In genomic region chr3:172329070-172329469, GRCh38 we compare ENCODE assay signal across 21 cellular contexts.
DNase-seq lines count a peak whose midpoint lies in the region; ATAC-seq and TF ChIP-seq lines count a peak whose summit lies in the region.
"Had no signal": no experiment of that assay in that cellular context is flagged by ENCODE, and none has a peak within 500 bp of the region (broad histone marks: within the 10 kb centered on the region; RNA-seq: fewer than 3 reads in every experiment).

No MANE protein-coding gene starts in this region.

- no peak overlapping the region for H3K4ac ChIP-seq in mesendoderm (ENCODE audit: low read depth, low read length)

- H3K18ac ChIP-seq in mesendoderm (ENCODE audit: low read length): no peak overlapping the region

- H3K4me3 Mint-ChIP-seq in CD4-positive, alpha-beta T cell: no peak overlapping the region
- H3K4me3 Mint-ChIP-seq in WTC11: no peak overlapping the region
- H3K4me3 Mint-ChIP-seq: activated CD4-positive, alpha-beta memory T cell treated with anti-CD3 and anti-CD28 coated beads, Interleukin-2, amount 10 ng/mL, durations not matched to agents 7 days and 5 days; activated naive CD4-positive, alpha-beta T cell treated with anti-CD3 and anti-CD28 coated beads for 36 hours; stimulated activated naive CD8-positive, alpha-beta T cell treated with anti-CD3 and anti-CD28 coated beads, Interleukin-15, Interleukin-2, amounts not matched to agents 100 ng/mL and 50 ng/mL, for 24 hours; T-helper 17 cell had no signal

- H3K56ac ChIP-seq in mesendoderm (ENCODE audit: low read length): no peak overlapping the region

- ATAC-seq in CD4-positive, alpha-beta T cell (ENCODE audit: poor library complexity): no peak
- ATAC-seq in WTC11 (peak; percentile 82), upper lobe of left lung (ENCODE audit: low FRiP score in 2 of 2) (no peak)
- ATAC-seq: lower lobe of right lung, T-helper 17 cell had no signal

- H3K27ac ChIP-seq in CD4-positive, alpha-beta T cell (ENCODE audit: low read depth, low read length): no peak overlapping the region
- no peak overlapping the region for H3K27ac ChIP-seq in mesendoderm (ENCODE audit: low read depth, low read length)
- H3K27ac ChIP-seq in upper lobe of left lung: no peak overlapping the region
- no peak overlapping the region for H3K27ac ChIP-seq in suprapubic skin
- H3K27ac ChIP-seq: lower lobe of right lung, parathyroid adenoma had no signal

- no peaks in the 10 kb centered on the region for H3K79me2 ChIP-seq in mesendoderm (ENCODE audit: control insufficient read depth, insufficient read depth, low read length)
- H3K79me2 ChIP-seq: parathyroid adenoma had no signal

- H2BK5ac ChIP-seq in mesendoderm (ENCODE audit: low read length): no peak overlapping the region

- no CpG with 5 or more reads among the region's 2 CpGs for WGBS in mesendoderm (ENCODE audit: extremely low coverage, insufficient coverage, low lambda C conversion rate)
- 92 to 100% methylated on average over 2 of the region's 2 CpGs for WGBS in upper lobe of left lung, 2 donors
- WGBS in suprapubic skin: 92% methylated on average over 2 of the region's 2 CpGs

- peaks cover 6% of the 10 kb centered on the region for H3K4me1 Mint-ChIP-seq in CD4-positive, alpha-beta T cell (ENCODE audit: low read depth)
- H3K4me1 Mint-ChIP-seq in WTC11: no peaks in the 10 kb centered on the region

- no peaks in the 10 kb centered on the region for H3K9me3 Mint-ChIP-seq in CD4-positive, alpha-beta T cell
- no peaks in the 10 kb centered on the region for H3K9me3 Mint-ChIP-seq in WTC11
- H3K9me3 Mint-ChIP-seq: activated CD4-positive, alpha-beta memory T cell treated with anti-CD3 and anti-CD28 coated beads, Interleukin-2, amount 10 ng/mL, durations not matched to agents 7 days and 5 days; activated naive CD4-positive, alpha-beta T cell treated with anti-CD3 and anti-CD28 coated beads for 36 hours; stimulated activated naive CD8-positive, alpha-beta T cell treated with anti-CD3 and anti-CD28 coated beads, Interleukin-15, Interleukin-2, amounts not matched to agents 100 ng/mL and 50 ng/mL, for 24 hours had no signal

- H2BK120ac ChIP-seq in mesendoderm (ENCODE audit: low read depth, low read length): no peak overlapping the region

- no peaks in the 10 kb centered on the region for H3K27me3 ChIP-seq in CD4-positive, alpha-beta T cell (ENCODE audit: control insufficient read depth, insufficient read depth, low read length)
- no peaks in the 10 kb centered on the region for H3K27me3 ChIP-seq in mesendoderm (ENCODE audit: insufficient read depth, low read length, poor library complexity)
- no peaks in the 10 kb centered on the region for H3K27me3 ChIP-seq in upper lobe of left lung
- H3K27me3 ChIP-seq in suprapubic skin: no peaks in the 10 kb centered on the region
- H3K27me3 ChIP-seq: ascending aorta had no signal

- H3K4me1 ChIP-seq in mesendoderm (ENCODE audit: control insufficient read depth, low read depth, low read length) (no peaks in the 10 kb centered on the region), upper lobe of left lung (peaks cover 0 to 12% (median 0%) of the 10 kb centered on the region in 4 donors), suprapubic skin (peaks cover 9% of the 10 kb centered on the region)
- H3K4me1 ChIP-seq: lower lobe of right lung, parathyroid adenoma had no signal

- H3K36me3 ChIP-seq in mesendoderm (ENCODE audit: control insufficient read depth, insufficient read depth, low read length) (peaks cover 14% of the 10 kb centered on the region), upper lobe of left lung (peaks cover 0 to 88% (median 44%) of the 10 kb centered on the region in 4 donors), suprapubic skin (peaks cover 42% of the 10 kb centered on the region)

- intact Hi-C loops in CD4-positive, alpha-beta T cell (cut with DNase I, micrococcal nuclease): no loop called here

- H2AK5ac ChIP-seq in mesendoderm (ENCODE audit: low read length): no peak overlapping the region

- TF ChIP-seq EP300 in upper lobe of left lung (IDR thresholded peaks at IDR 0.05) (no peak), suprapubic skin (IDR thresholded peaks at IDR 0.05) (no peak)

- no peak overlapping the region for H3K9ac ChIP-seq in mesendoderm (ENCODE audit: low read length)
- H3K9ac ChIP-seq: parathyroid adenoma had no signal

- H3K79me1 ChIP-seq in mesendoderm (ENCODE audit: low read length): no peaks in the 10 kb centered on the region

- H4K5ac ChIP-seq in mesendoderm (ENCODE audit: low read length): no peak overlapping the region

- H2BK15ac ChIP-seq in mesendoderm (replicated peaks; ENCODE audit: low read depth): no peak overlapping the region

- H4K8ac ChIP-seq in mesendoderm (ENCODE audit: low read depth, low read length): no peak overlapping the region

- no peak overlapping the region for H3K4me3 ChIP-seq in mesendoderm (ENCODE audit: low read length)
- no peak overlapping the region for H3K4me3 ChIP-seq in upper lobe of left lung
- H3K4me3 ChIP-seq in suprapubic skin: no peak overlapping the region
- H3K4me3 ChIP-seq: ascending aorta, lower lobe of right lung had no signal

- CTCF ChIA-PET in CD4-positive, alpha-beta T cell (lab: Charles Lee): no interaction called here
- CTCF ChIA-PET in WTC11 (lab: Charles Lee): interaction anchor here (0.5 to 2.7 kb wide), 16 partner anchors 8 to 421 kb away, joined by 3 to 15 read pairs (median 4); partner anchors contain the start of gene ECT2

- H3K27ac Mint-ChIP-seq in CD4-positive, alpha-beta T cell: peak overlapping the region; percentile 35
- H3K27ac Mint-ChIP-seq in WTC11: peak overlapping the region; percentile 87
- H3K27ac Mint-ChIP-seq: activated CD4-positive, alpha-beta memory T cell treated with anti-CD3 and anti-CD28 coated beads, Interleukin-2, amount 10 ng/mL, durations not matched to agents 7 days and 5 days; activated naive CD4-positive, alpha-beta T cell treated with anti-CD3 and anti-CD28 coated beads for 36 hours; stimulated activated naive CD8-positive, alpha-beta T cell treated with anti-CD3 and anti-CD28 coated beads, Interleukin-15, Interleukin-2, amounts not matched to agents 100 ng/mL and 50 ng/mL, for 24 hours had no signal

- peaks cover 35% of the 10 kb centered on the region for H3K36me3 Mint-ChIP-seq in CD4-positive, alpha-beta T cell (ENCODE audit: low read depth)
- H3K36me3 Mint-ChIP-seq in WTC11: peaks cover 57% of the 10 kb centered on the region

- POLR2A ChIA-PET in CD4-positive, alpha-beta T cell (lab: Charles Lee): no interaction called here
- POLR2A ChIA-PET in WTC11 (lab: Charles Lee): interaction anchor here (0.5 kb wide), 1 partner anchor 180 kb away, joined by 5 read pairs; no protein-coding TSS in a partner anchor

- no peak for TF ChIP-seq CTCF in CD4-positive, alpha-beta T cell (IDR thresholded peaks at IDR 0.05)
- TF ChIP-seq CTCF in GM12872 (IDR thresholded peaks at IDR 0.05; ENCODE audit: insufficient read depth, low read depth, low read length): peak; percentile 12; the same call in 1 of the 3 replicates
- TF ChIP-seq CTCF in WTC11 (IDR thresholded peaks at IDR 0.05): no peak
- TF ChIP-seq CTCF in upper lobe of left lung (IDR thresholded peaks at IDR 0.05): no peak
- no peak for TF ChIP-seq CTCF in suprapubic skin (IDR thresholded peaks at IDR 0.05)

- H3K4me2 ChIP-seq in mesendoderm (ENCODE audit: low read length): no peak overlapping the region

- TF ChIP-seq POLR2A in upper lobe of left lung (IDR thresholded peaks at IDR 0.05) (no peak), suprapubic skin (IDR thresholded peaks at IDR 0.05) (no peak)

- no peaks in the 10 kb centered on the region for H3K9me3 ChIP-seq in CD4-positive, alpha-beta T cell (ENCODE audit: control insufficient read depth, low read length)
- no peaks in the 10 kb centered on the region for H3K9me3 ChIP-seq in upper lobe of left lung
- H3K9me3 ChIP-seq in suprapubic skin: no peaks in the 10 kb centered on the region
- H3K9me3 ChIP-seq: ascending aorta, lower lobe of right lung had no signal

- H3K23ac ChIP-seq in mesendoderm (ENCODE audit: low read length): no peak overlapping the region

- no peak for DNase-seq in CD4-positive, alpha-beta T cell
- DNase-seq in WTC11 (ENCODE audit: low spot score): no peak
- DNase-seq in mesendoderm: peak; percentile 68
- no peak for DNase-seq in DMS153 treated with DMSO at 0.1 percent for 48 hours (lab: John Stamatoyannopoulos, UW; ENCODE audit: unreplicated experiment)
- no peak for DNase-seq in upper lobe of left lung
- DNase-seq in suprapubic skin (ENCODE audit: low spot score in 2 of 2): no peak
- DNase-seq: activated CD4-positive, alpha-beta memory T cell treated with anti-CD3 and anti-CD28 coated beads, Interleukin-2, amount 10 ng/mL, durations not matched to agents 7 days and 5 days; activated naive CD4-positive, alpha-beta T cell treated with anti-CD3 and anti-CD28 coated beads for 36 hours; activated T-cell treated with anti-CD3 and anti-CD28 coated beads, Interleukin-2, amount 50 U/mL, for 1 hour; AML-193; islet precursor cell; lower lobe of right lung; NCI-H1930; NCI-H510A; SIG-M5; T-helper 17 cell; trophoblast cell had no signal

- no peaks in the 10 kb centered on the region for H3K27me3 Mint-ChIP-seq in CD4-positive, alpha-beta T cell
- no peaks in the 10 kb centered on the region for H3K27me3 Mint-ChIP-seq in WTC11 (ENCODE audit: low read depth)
- H3K27me3 Mint-ChIP-seq: activated CD4-positive, alpha-beta memory T cell treated with anti-CD3 and anti-CD28 coated beads, Interleukin-2, amount 10 ng/mL, durations not matched to agents 7 days and 5 days; stimulated activated naive CD8-positive, alpha-beta T cell treated with anti-CD3 and anti-CD28 coated beads, Interleukin-15, Interleukin-2, amounts not matched to agents 100 ng/mL and 50 ng/mL, for 24 hours; T-helper 17 cell had no signal

TF ChIP-seq in WTC11, 78 proteins besides CTCF, POLR2A, EP300 and RAD21:
- TF ChIP-seq NR2C2 (CRISPR knock-in tag; IDR thresholded peaks at IDR 0.05) (no peak), SOX15 (CRISPR knock-in tag; IDR thresholded peaks at IDR 0.05) (no peak)
